ENCODE assay signal across 17 cellular contexts in genomic region chr2:113854970-113855740, GRCh38. TPM values are rescaled to one million over a fixed set of nuclear protein-coding genes. Genes with fewer than 3 reads are reported as not detected.
A peak's percentile ranks its signal among the peaks of the same experiment; 100 is the strongest.
DNase-seq lines count a peak whose midpoint lies in the region; ATAC-seq and TF ChIP-seq lines count a peak whose summit lies in the region.
"Had no signal": no experiment of that assay in that cellular context is flagged by ENCODE, and none has a peak within 500 bp of the region (broad histone marks: within the 10 kb centered on the region; RNA-seq: fewer than 3 reads in every experiment).

No MANE protein-coding gene starts in this region.

- no peaks in the 10 kb centered on the region for H3K27me3 ChIP-seq in SU-DHL-6 (ENCODE audit: low read length)
- no peaks in the 10 kb centered on the region for H3K27me3 ChIP-seq in sigmoid colon
- H3K27me3 ChIP-seq: hepatocyte had no signal

- H3K4me2 ChIP-seq in SU-DHL-6 (ENCODE audit: low read depth, low read length, poor library complexity, severe bottlenecking), result peak overlapping the region; percentile 28
- H3K4me2 ChIP-seq: hepatocyte had no signal

- in situ Hi-C loops in KBM-7 (cut with MboI; ENCODE audit: low pct_unique_long_range_greater_than_20kb, low sequenced_read_pairs), result no loop called here

- TF ChIP-seq POLR2A in sigmoid colon (IDR thresholded peaks at IDR 0.05), result no peak

- H3K9me3 ChIP-seq in SU-DHL-6 (ENCODE audit: insufficient read depth, low read length) (no peaks in the 10 kb centered on the region), sigmoid colon (no peaks in the 10 kb centered on the region)
- H3K9me3 ChIP-seq: prostate gland, thoracic aorta had no signal

- ATAC-seq in GM18868 (IDR thresholded peaks at IDR 0.05; ENCODE audit: unreplicated experiment) (peak; percentile 48), GM21367 (IDR thresholded peaks at IDR 0.05; ENCODE audit: unreplicated experiment) (no peak)
- ATAC-seq: activated CD8-positive, alpha-beta T cell treated with anti-CD3 and anti-CD28 coated beads for 36 hours had no signal

- no peaks in the 10 kb centered on the region for H3K4me1 ChIP-seq in sigmoid colon
- H3K4me1 ChIP-seq: prostate gland had no signal

- H3K9me2 ChIP-seq in SU-DHL-6 (replicated peaks; ENCODE audit: insufficient read depth, low read length), result no peaks in the 10 kb centered on the region

- H3K4me3 ChIP-seq in SU-DHL-6 (ENCODE audit: insufficient read depth, low read length, poor library complexity, severe bottlenecking) (no peak overlapping the region), sigmoid colon (no peak overlapping the region)
- H3K4me3 ChIP-seq: hepatocyte, prostate gland, thoracic aorta had no signal

- intact Hi-C loops in sigmoid colon (cut with DNase I), result no loop called here

- H3K9ac ChIP-seq in SU-DHL-6 (ENCODE audit: low read length), result peak overlapping the region; percentile 36

- H3K27ac ChIP-seq in SU-DHL-6 (ENCODE audit: low read depth, low read length), result peak overlapping the region; percentile 75
- no peak overlapping the region for H3K27ac ChIP-seq in sigmoid colon
- H3K27ac ChIP-seq: hepatocyte, HL-60, prostate gland, thoracic aorta had no signal

- H3K79me2 ChIP-seq in SU-DHL-6 (ENCODE audit: insufficient read depth, low read length), result no peaks in the 10 kb centered on the region
- H3K79me2 ChIP-seq: hepatocyte had no signal

- TF ChIP-seq CTCF in SU-DHL-6 (IDR thresholded peaks at IDR 0.05; ENCODE audit: insufficient read depth, low read length, poor library complexity, severe bottlenecking) (no peak), sigmoid colon (IDR thresholded peaks at IDR 0.05) (no peak)

- H3F3A ChIP-seq in SU-DHL-6 (ENCODE audit: insufficient read depth), result peaks cover 52% of the 10 kb centered on the region

- peak overlapping the region; percentile 18 for H2AFZ ChIP-seq in SU-DHL-6 (ENCODE audit: low read depth, low read length, severe bottlenecking)
- H2AFZ ChIP-seq: hepatocyte had no signal

- 73 to 85% methylated on average over 8 of the region's 8 CpGs for WGBS in sigmoid colon, 2 donors

- DNase-seq in KBM-7 (peak; percentile 59), pons (ENCODE audit: low spot score) (peak; percentile 58), A172 (ENCODE audit: low spot score) (no peak), sigmoid colon (no peak)
- DNase-seq in activated naive CD4-positive, alpha-beta T cell treated with Interleukin-2 at 50 U/mL for 16 hours, result no peak
- DNase-seq: activated CD8-positive, alpha-beta T cell treated with anti-CD3 and anti-CD28 coated beads for 36 hours; activated effector memory CD4-positive, alpha-beta T cell treated with Interleukin-2 at 50 U/mL for 16 hours; DND-41; NCI-H2029; NCI-H526 had no signal

- no peak for TF ChIP-seq EP300 in sigmoid colon (IDR thresholded peaks at IDR 0.05)

- H3K36me3 ChIP-seq in SU-DHL-6 (ENCODE audit: low read length) (no peaks in the 10 kb centered on the region), sigmoid colon (no peaks in the 10 kb centered on the region)
- H3K36me3 ChIP-seq: prostate gland, thoracic aorta had no signal

- H4K20me1 ChIP-seq in SU-DHL-6 (ENCODE audit: low read depth, low read length), result no peaks in the 10 kb centered on the region

RNA-seq across cellular contexts. Expression of gene ACTR3, which starts 34.7 kb away (rescaled TPM):
- 402 and 425 TPM in 2 replicates for total RNA-seq in A172 (2014; rRNA removed; shearing (Covaris generic))
- total RNA-seq in sigmoid colon, result 100 to 1,000 TPM; 129 to 171 (median 142) TPM
- 100 to 1,000 TPM; 108 to 178 (median 155) TPM for polyA plus RNA-seq in sigmoid colon

Comparison
In these comparisons a context has a peak if more than half of its experiments do, and no peak if none do; other contexts are left out.
1. DNase-seq: peak in KBM-7 (single experiment) and pons (single experiment); none in A172 (single experiment), activated naive CD4-positive, alpha-beta T cell treated with Interleukin-2 at 50 U/mL for 16 hours (single experiment) and sigmoid colon (single experiment).